2 cellular contexts compared by ENCODE assay signal in the genomic region with DNA sequence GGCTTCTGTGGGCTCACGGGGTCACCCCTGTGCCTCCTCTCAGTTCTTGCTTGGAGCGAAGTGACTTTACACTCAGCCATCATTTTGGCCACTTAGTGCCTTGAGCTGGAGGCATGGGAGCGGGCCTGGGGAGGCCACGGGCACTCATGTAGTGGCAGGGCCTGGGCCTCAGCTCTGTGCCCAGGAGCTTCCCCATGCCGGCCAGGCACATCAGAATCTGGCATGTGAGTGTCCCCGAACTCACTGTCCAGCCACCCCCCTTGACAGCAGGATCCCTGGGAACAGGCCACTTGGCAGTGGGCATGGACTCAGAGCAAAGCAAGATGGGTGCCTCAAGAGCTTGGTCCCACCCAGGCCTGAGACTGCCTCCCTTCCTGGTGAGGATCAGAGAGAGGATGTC.
TF ChIP-seq lines count a peak whose summit lies in the region.

No MANE protein-coding gene starts in this region.

TF ChIP-seq in IMR-90, 13 proteins besides CTCF, POLR2A, EP300 and RAD21:
- no peak for TF ChIP-seq MAFK (IDR thresholded peaks at IDR 0.05; ENCODE audit: low read depth, low read length)
- TF ChIP-seq, protein P1, sequence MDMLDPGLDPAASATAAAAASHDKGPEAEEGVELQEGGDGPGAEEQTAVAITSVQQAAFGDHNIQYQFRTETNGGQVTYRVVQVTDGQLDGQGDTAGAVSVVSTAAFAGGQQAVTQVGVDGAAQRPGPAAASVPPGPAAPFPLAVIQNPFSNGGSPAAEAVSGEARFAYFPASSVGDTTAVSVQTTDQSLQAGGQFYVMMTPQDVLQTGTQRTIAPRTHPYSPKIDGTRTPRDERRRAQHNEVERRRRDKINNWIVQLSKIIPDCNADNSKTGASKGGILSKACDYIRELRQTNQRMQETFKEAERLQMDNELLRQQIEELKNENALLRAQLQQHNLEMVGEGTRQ (IDR thresholded peaks at IDR 0.05; ENCODE audit: low read depth, low read length): no peak
- TF ChIP-seq, protein P2, sequence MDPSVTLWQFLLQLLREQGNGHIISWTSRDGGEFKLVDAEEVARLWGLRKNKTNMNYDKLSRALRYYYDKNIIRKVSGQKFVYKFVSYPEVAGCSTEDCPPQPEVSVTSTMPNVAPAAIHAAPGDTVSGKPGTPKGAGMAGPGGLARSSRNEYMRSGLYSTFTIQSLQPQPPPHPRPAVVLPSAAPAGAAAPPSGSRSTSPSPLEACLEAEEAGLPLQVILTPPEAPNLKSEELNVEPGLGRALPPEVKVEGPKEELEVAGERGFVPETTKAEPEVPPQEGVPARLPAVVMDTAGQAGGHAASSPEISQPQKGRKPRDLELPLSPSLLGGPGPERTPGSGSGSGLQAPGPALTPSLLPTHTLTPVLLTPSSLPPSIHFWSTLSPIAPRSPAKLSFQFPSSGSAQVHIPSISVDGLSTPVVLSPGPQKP (IDR thresholded peaks at IDR 0.05; ENCODE audit: borderline replicate concordance, low read depth, low read length): no peak
- no peak for TF ChIP-seq SMC3 (IDR thresholded peaks at IDR 0.05; ENCODE audit: low read depth, low read length)
- no peak for TF ChIP-seq MAZ (IDR thresholded peaks at IDR 0.05; ENCODE audit: borderline replicate concordance, low read depth, low read length)
- TF ChIP-seq CEBPB (IDR thresholded peaks at IDR 0.05; ENCODE audit: low read depth, low read length): no peak
- TF ChIP-seq CHD1 (IDR thresholded peaks at IDR 0.05; ENCODE audit: low read depth, low read length): no peak
- TF ChIP-seq NFE2L2 (IDR thresholded peaks at IDR 0.05; ENCODE audit: low read depth, low read length): no peak
- TF ChIP-seq BHLHE40 (IDR thresholded peaks at IDR 0.05; ENCODE audit: low read depth, low read length): no peak
- no peak for TF ChIP-seq MXI1 (IDR thresholded peaks at IDR 0.05; ENCODE audit: borderline replicate concordance, low read depth, low read length)
- no peak for TF ChIP-seq RCOR1 (IDR thresholded peaks at IDR 0.05; ENCODE audit: insufficient replicate concordance, low read length)
- TF ChIP-seq RFX5 (IDR thresholded peaks at IDR 0.05; ENCODE audit: low read depth, low read length): no peak
- TF ChIP-seq FOS (IDR thresholded peaks at IDR 0.05; ENCODE audit: low read depth, low read length): no peak
TF ChIP-seq in IMR-90: peak in this region for 0.

TF ChIP-seq in K562, 482 proteins besides CTCF, POLR2A, EP300 and RAD21:
- TF ChIP-seq, protein P3, sequence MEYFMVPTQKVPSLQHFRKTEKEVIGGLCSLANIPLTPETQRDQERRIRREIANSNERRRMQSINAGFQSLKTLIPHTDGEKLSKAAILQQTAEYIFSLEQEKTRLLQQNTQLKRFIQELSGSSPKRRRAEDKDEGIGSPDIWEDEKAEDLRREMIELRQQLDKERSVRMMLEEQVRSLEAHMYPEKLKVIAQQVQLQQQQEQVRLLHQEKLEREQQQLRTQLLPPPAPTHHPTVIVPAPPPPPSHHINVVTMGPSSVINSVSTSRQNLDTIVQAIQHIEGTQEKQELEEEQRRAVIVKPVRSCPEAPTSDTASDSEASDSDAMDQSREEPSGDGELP (CRISPR knock-in tag; IDR thresholded peaks at IDR 0.05; ENCODE audit: borderline replicate concordance): no peak
- TF ChIP-seq POLR2G (IDR thresholded peaks at IDR 0.05; ENCODE audit: low read depth, low read length) (0 out of 2 replicates have a peak, but pooled peaks have one; percentile 20), JUND (IDR thresholded peaks at IDR 0.05; ENCODE audit: borderline replicate concordance, low read depth, low read length) (no peak), JUND (tag; IDR thresholded peaks at IDR 0.05; ENCODE audit: borderline replicate concordance, low read depth, low read length) (no peak), COPS2 (conservative IDR thresholded peaks at IDR 0.05) (no peak), ZC3H4 (CRISPR knock-in tag; IDR thresholded peaks at IDR 0.05; ENCODE audit: borderline replicate concordance) (no peak), TAF1 (IDR thresholded peaks at IDR 0.05; ENCODE audit: control insufficient read depth, extremely low read depth, insufficient read depth, low read length, severe bottlenecking) (no peak), KAT7 (CRISPR knock-in tag; IDR thresholded peaks at IDR 0.05; ENCODE audit: borderline replicate concordance) (no peak)
- TF ChIP-seq, protein P4, sequence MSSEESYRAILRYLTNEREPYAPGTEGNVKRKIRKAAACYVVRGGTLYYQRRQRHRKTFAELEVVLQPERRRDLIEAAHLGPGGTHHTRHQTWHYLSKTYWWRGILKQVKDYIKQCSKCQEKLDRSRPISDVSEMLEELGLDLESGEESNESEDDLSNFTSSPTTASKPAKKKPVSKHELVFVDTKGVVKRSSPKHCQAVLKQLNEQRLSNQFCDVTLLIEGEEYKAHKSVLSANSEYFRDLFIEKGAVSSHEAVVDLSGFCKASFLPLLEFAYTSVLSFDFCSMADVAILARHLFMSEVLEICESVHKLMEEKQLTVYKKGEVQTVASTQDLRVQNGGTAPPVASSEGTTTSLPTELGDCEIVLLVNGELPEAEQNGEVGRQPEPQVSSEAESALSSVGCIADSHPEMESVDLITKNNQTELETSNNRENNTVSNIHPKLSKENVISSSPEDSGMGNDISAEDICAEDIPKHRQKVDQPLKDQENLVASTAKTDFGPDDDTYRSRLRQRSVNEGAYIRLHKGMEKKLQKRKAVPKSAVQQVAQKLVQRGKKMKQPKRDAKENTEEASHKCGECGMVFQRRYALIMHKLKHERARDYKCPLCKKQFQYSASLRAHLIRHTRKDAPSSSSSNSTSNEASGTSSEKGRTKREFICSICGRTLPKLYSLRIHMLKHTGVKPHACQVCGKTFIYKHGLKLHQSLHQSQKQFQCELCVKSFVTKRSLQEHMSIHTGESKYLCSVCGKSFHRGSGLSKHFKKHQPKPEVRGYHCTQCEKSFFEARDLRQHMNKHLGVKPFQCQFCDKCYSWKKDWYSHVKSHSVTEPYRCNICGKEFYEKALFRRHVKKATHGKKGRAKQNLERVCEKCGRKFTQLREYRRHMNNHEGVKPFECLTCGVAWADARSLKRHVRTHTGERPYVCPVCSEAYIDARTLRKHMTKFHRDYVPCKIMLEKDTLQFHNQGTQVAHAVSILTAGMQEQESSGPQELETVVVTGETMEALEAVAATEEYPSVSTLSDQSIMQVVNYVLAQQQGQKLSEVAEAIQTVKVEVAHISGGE (CRISPR knock-in tag; IDR thresholded peaks at IDR 0.05): no peak
